Comparison of ENCODE assay signal across 8 cellular contexts in genomic region chr14:102316746-102317563, GRCh38.
A peak's percentile ranks its signal among the peaks of the same experiment; 100 is the strongest.
DNase-seq lines count a peak whose midpoint lies in the region; ATAC-seq lines count a peak whose summit lies in the region.

No MANE protein-coding gene starts in this region.

- ATAC-seq in GM21360 (IDR thresholded peaks at IDR 0.05; ENCODE audit: unreplicated experiment) (peak; percentile 61), memory B cell (ENCODE audit: low read depth) (peak; percentile 61)

- H3K27ac ChIP-seq in effector memory CD4-positive, alpha-beta T cell (ENCODE audit: insufficient read depth, low read length, poor library complexity, severe bottlenecking), result peak overlapping the region; percentile 58

- peak overlapping the region; percentile 95 for H3K4me3 Mint-ChIP-seq in memory B cell

- H3K4me1 Mint-ChIP-seq in memory B cell, result peaks cover 29% of the 10 kb centered on the region

- H3K9me3 ChIP-seq in effector memory CD4-positive, alpha-beta T cell (ENCODE audit: control insufficient read depth, low read length), result no peaks in the 10 kb centered on the region

- H3K9me3 Mint-ChIP-seq in memory B cell, result no peaks in the 10 kb centered on the region

- H3K27ac Mint-ChIP-seq in memory B cell, result peak overlapping the region; percentile 100

- no peaks in the 10 kb centered on the region for H3K36me3 ChIP-seq in effector memory CD4-positive, alpha-beta T cell (ENCODE audit: control insufficient read depth, insufficient read depth, low read length)

- DNase-seq in COR-L47 (lab: John Stamatoyannopoulos, UW) (peak; percentile 96), HS-5 (ENCODE audit: low read depth) (peak; percentile 77), NK-92 (lab: John Stamatoyannopoulos, UW; ENCODE audit: unreplicated experiment) (peak; percentile 51), memory B cell (ENCODE audit: low spot score in 2 of 2) (peak; percentile 99 to 100)
- DNase-seq in activated CD8-positive, alpha-beta memory T cell treated with anti-CD3 and anti-CD28 coated beads for 24 hours, result peak; percentile 100
- DNase-seq in effector memory CD4-positive, alpha-beta T cell, result peak; percentile 89 to 98 (median 91)
- DNase-seq in stimulated activated CD8-positive, alpha-beta memory T cell treated with anti-CD3 and anti-CD28 coated beads, Interleukin-12 subunit alpha, Interleukin-12 subunit beta, amount 100 ng/mL, for 1 hour (ENCODE audit: low read depth), result peak; percentile 94

- H3K27me3 Mint-ChIP-seq in memory B cell, result no peaks in the 10 kb centered on the region

- H3K4me1 ChIP-seq in effector memory CD4-positive, alpha-beta T cell (ENCODE audit: control insufficient read depth, insufficient read depth, low read length, poor library complexity, severe bottlenecking), result peaks cover 41% of the 10 kb centered on the region

- H3K36me3 Mint-ChIP-seq in memory B cell, result no peaks in the 10 kb centered on the region

- peak overlapping the region; percentile 52 for H3K4me3 ChIP-seq in effector memory CD4-positive, alpha-beta T cell (ENCODE audit: insufficient read depth, low read depth, low read length, poor library complexity, severe bottlenecking)

- H3K27me3 ChIP-seq in effector memory CD4-positive, alpha-beta T cell (replicated peaks; ENCODE audit: control insufficient read depth, insufficient read depth, low read length, poor library complexity, severe bottlenecking), result no peaks in the 10 kb centered on the region

Comparison
In these comparisons a context has a peak if more than half of its experiments do, and no peak if none do; other contexts are left out.
1. Peak in every context shown above with its lines: DNase-seq, ATAC-seq, H3K4me3 ChIP-seq and H3K27ac ChIP-seq.